In genomic region chr2:208001924-208002323, GRCh38 we compare ENCODE assay signal across 33 cellular contexts.
"Had no signal": no experiment of that assay in that cellular context is flagged by ENCODE, and none has a peak within 500 bp of the region (broad histone marks: within the 10 kb centered on the region; RNA-seq: fewer than 3 reads in every experiment).

No MANE protein-coding gene starts in this region.

- H3K4me1 ChIP-seq: ascending aorta had no signal

- H3K36me3 ChIP-seq: MG63 had no signal

- ATAC-seq: activated T-cell treated with anti-CD3 and anti-CD28 coated beads, Interleukin-2, amount 50 U/mL, for 72 hours; activated T-helper 17 cell treated with anti-CD3 and anti-CD28 coated beads, Interleukin-2, amount 50 U/mL, for 72 hours; Panc1; SK-N-SH treated with all-trans-retinoic acid at 6 μM for 48 hours had no signal

- H3K27me3 ChIP-seq: ascending aorta, MG63 had no signal

- H3K9me3 ChIP-seq: ascending aorta, MG63 had no signal

- DNase-seq: activated B cell treated with CpG ODN at 0.5 μM for 24 hours; activated CD4-positive, alpha-beta memory T cell treated with anti-CD3 and anti-CD28 coated beads, Interleukin-2, amount 10 ng/mL, durations not matched to agents 7 days and 5 days; activated CD4-positive, alpha-beta T cell treated with anti-CD3 and anti-CD28 coated beads for 48 hours; activated CD4-positive, CD25-positive, alpha-beta regulatory T cell treated with anti-CD3 and anti-CD28 coated beads, Interleukin-2, amount 50 U/mL, for 72 hours; activated effector memory CD4-positive, alpha-beta T cell treated with anti-CD3 and anti-CD28 coated beads, Interleukin-2, amount 50 U/mL, for 16 hours; activated naive CD4-positive, alpha-beta T cell; activated naive CD8-positive, alpha-beta T cell treated with anti-CD3 and anti-CD28 coated beads, Interleukin-2, amount 10 ng/mL, durations not matched to agents 7 days and 5 days; activated T-cell treated with anti-CD3 and anti-CD28 coated beads, Interleukin-2, amount 50 U/mL, for 1 hour; activated T-cell treated with anti-CD3 and anti-CD28 coated beads, Interleukin-2, amount 50 U/mL, for 72 hours; amygdala; caudate nucleus; cerebellar nuclear complex; Kasumi-1; KG1; MG63; NCI-H1048; NCI-H1436 treated with DMSO at 0.1 percent for 48 hours; NCI-H1694 treated with DMSO at 0.1 percent for 48 hours; NCI-H2029; NCI-H226; NCI-H446 treated with DMSO at 0.1 percent for 48 hours; NCI-H524; NCI-H69; NCI-H82; SIG-M5; T-helper 1 cell; T-helper 2 cell; T-helper 9 cell had no signal

- H3K4me3 ChIP-seq: ascending aorta, MG63 had no signal

- H3K27ac ChIP-seq: ascending aorta, VCaP had no signal
